In the genomic region with DNA sequence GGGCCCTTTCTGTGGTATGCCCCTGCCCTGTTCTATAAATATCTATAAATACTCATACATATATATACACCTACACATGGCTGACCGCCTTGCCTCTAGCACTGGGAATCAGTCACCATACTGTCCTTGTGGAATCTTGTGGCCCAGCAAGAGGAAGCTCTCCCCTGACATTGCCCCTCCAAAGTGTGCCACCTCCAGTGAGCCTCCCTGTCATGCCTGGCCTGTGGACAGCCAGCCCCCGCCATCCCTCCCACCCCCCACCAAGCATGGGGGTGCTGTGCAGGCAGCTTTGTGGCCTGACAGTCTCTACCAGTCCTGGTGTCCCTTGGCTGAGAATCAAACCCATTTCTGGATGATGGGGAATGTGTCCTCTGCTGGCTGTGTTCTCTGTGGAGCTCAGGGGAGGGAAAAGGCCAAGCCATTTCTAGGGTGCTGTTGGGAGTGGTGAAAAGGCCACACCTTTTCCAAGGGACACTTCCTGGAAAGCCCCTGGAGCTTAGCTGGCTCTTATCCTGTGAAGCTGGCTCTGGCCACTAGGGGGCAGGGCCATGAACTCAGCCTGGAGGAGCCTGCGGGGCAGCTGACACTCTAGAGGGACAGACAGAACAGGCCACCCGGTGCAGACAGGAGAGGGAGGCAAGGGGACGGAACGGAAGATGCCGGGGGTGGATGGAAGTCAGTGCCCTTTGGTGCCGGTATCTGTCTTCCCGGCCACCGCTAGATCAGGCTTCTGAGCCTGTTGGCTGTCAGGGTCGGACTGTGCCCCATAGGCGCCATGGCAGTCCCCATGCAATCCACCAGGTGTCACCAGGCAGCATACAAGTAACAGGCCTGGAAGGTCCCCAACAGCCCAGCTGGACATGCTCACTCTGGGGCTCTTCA, we compare ENCODE assay signal across 8 cellular contexts.
DNase-seq lines count a peak whose midpoint lies in the region; ATAC-seq, FAIRE-seq and TF ChIP-seq lines count a peak whose summit lies in the region.
"Not testable (repeated sequence)": the region's sequence is repeated elsewhere in the genome, so short reads cannot be mapped to it uniquely, and the experiment has no call there.

No MANE protein-coding gene starts in this region.

- not testable (repeated sequence) for FAIRE-seq in D721Med (lab: Jason Lieb, UNC)

- H3K4me3 ChIP-seq in breast epithelium: peak overlapping the region; percentile 17 to 38 (median 25)

- not testable (repeated sequence) for H3K9me3 Mint-ChIP-seq in activated CD4-positive, alpha-beta T cell treated with anti-CD3 and anti-CD28 coated beads, Interleukin-2, amount 10 ng/mL, durations not matched to agents 24 days and 14 days

- TF ChIP-seq CTCF in D721Med (IDR thresholded peaks at IDR 0.05; ENCODE audit: insufficient read depth, missing control alignments) (peak; percentile 47), breast epithelium (IDR thresholded peaks at IDR 0.05) (peak; percentile 18 to 37 (median 32)), omental fat pad (IDR thresholded peaks at IDR 0.05) (peak in 1 of 3 donors; percentile 34)

- not testable (repeated sequence) for H3K36me3 Mint-ChIP-seq in activated CD4-positive, alpha-beta T cell treated with anti-CD3 and anti-CD28 coated beads, Interleukin-2, amount 10 ng/mL, durations not matched to agents 24 days and 14 days (ENCODE audit: low read depth)

- peaks cover 10% of the 10 kb centered on the region for H3K27me3 Mint-ChIP-seq in activated CD4-positive, alpha-beta T cell treated with anti-CD3 and anti-CD28 coated beads, Interleukin-2, amount 10 ng/mL, durations not matched to agents 24 days and 14 days

- not testable (repeated sequence) for H3K9me3 ChIP-seq in breast epithelium

- intact Hi-C loops in activated CD4-positive, alpha-beta T cell treated with anti-CD3 and anti-CD28 coated beads, Interleukin-2, amount 10 ng/mL, durations not matched to agents 24 days and 14 days (cut with micrococcal nuclease): loop anchor here (1.0 kb wide), 1 partner anchor 331 kb away; no protein-coding TSS in a partner anchor
- intact Hi-C loops in breast epithelium (cut with DNase I; ENCODE audit: low total_unique reads): not testable (repeated sequence)

- H3K27ac Mint-ChIP-seq in activated CD4-positive, alpha-beta T cell treated with anti-CD3 and anti-CD28 coated beads, Interleukin-2, amount 10 ng/mL, durations not matched to agents 24 days and 14 days: peak overlapping the region; percentile 21

- not testable (repeated sequence) for H3K27ac ChIP-seq in breast epithelium

- H3K4me1 ChIP-seq in breast epithelium: not testable (repeated sequence)

- peak overlapping the region; percentile 84 for H3K4me3 Mint-ChIP-seq in activated CD4-positive, alpha-beta T cell treated with anti-CD3 and anti-CD28 coated beads, Interleukin-2, amount 10 ng/mL, durations not matched to agents 24 days and 14 days

- not testable (repeated sequence) for ATAC-seq in omental fat pad (ENCODE audit: low FRiP score)

- not testable (repeated sequence) for H3K4me1 Mint-ChIP-seq in activated CD4-positive, alpha-beta T cell treated with anti-CD3 and anti-CD28 coated beads, Interleukin-2, amount 10 ng/mL, durations not matched to agents 24 days and 14 days

- H3K27me3 ChIP-seq in breast epithelium: not testable (repeated sequence)

- DNase-seq in D721Med (ENCODE audit: insufficient read length, low spot score): not testable (repeated sequence)
- peak in 73 of 76 experiments; percentile 19 to 95 (median 77) for DNase-seq in HUDEP-2 (lab: John Stamatoyannopoulos, UW; ENCODE audit: unreplicated experiment in 76 of 76)
- DNase-seq in NOMO-1 (lab: John Stamatoyannopoulos, UW; ENCODE audit: unreplicated experiment in 2 of 2): peak; percentile 58 to 74
- DNase-seq in activated CD4-positive, alpha-beta T cell treated with anti-CD3 and anti-CD28 coated beads, Interleukin-2, amount 10 ng/mL, durations not matched to agents 24 days and 14 days: peak; percentile 92
- DNase-seq in breast epithelium (ENCODE audit: low spot score in 2 of 2): peak; percentile 27 to 53
- peak; percentile 71 for DNase-seq in hepatic stellate cell (ENCODE audit: low spot score)
- peak; percentile 71 for DNase-seq in omental fat pad (ENCODE audit: low spot score)
- peak; percentile 50 to 65 for DNase-seq in stimulated activated CD8-positive, alpha-beta memory T cell treated with anti-CD3 and anti-CD28 coated beads, Interleukin-7, amount 100 ng/mL, for 48 hours (ENCODE audit: extremely low read depth in 1 of 2, low read depth in 1 of 2)

- not testable (repeated sequence) for H3K36me3 ChIP-seq in breast epithelium

- TF ChIP-seq POLR2A in breast epithelium (IDR thresholded peaks at IDR 0.05): not testable (repeated sequence)
